13 cellular contexts compared by ENCODE assay signal in genomic region chr17:61947367-61948078, GRCh38. TPM values are rescaled to one million over a fixed set of nuclear protein-coding genes. Genes with fewer than 3 reads are reported as not detected.
DNase-seq lines count a peak whose midpoint lies in the region; ATAC-seq, FAIRE-seq and TF ChIP-seq lines count a peak whose summit lies in the region.
"Had no signal": no experiment of that assay in that cellular context is flagged by ENCODE, and none has a peak within 500 bp of the region (broad histone marks: within the 10 kb centered on the region; RNA-seq: fewer than 3 reads in every experiment).

No MANE protein-coding gene starts in this region.

- no peak for ATAC-seq in GM18505 (IDR thresholded peaks at IDR 0.05; ENCODE audit: unreplicated experiment)
- ATAC-seq: K562 had no signal

- TF ChIP-seq CTCF in LNCaP clone FGC (IDR thresholded peaks at IDR 0.05; ENCODE audit: control insufficient read depth, extremely low read depth, insufficient read depth) (no peak), VCaP (conservative IDR thresholded peaks at IDR 0.05) (no peak), GM13977 (IDR thresholded peaks at IDR 0.05; ENCODE audit: extremely low read depth, insufficient read depth, missing control alignments) (no peak)

- FAIRE-seq in urothelium cell line (lab: Jason Lieb, UNC): peak; percentile 61
- FAIRE-seq: K562 had no signal

- H3K27ac ChIP-seq in VCaP: peak overlapping the region; percentile 31
- H3K27ac ChIP-seq: BLaER1, GM23248 had no signal

- in situ Hi-C loops in GM13977 (cut with MboI; ENCODE audit: low pct_unique_long_range_greater_than_20kb, low sequenced_read_pairs, unreplicated experiment): no loop called here

- H3K4me3 ChIP-seq in LNCaP clone FGC (ENCODE audit: low read depth, low read length): no peak overlapping the region
- H3K4me3 ChIP-seq: BLaER1, GM23248, K562 had no signal

- no peak for TF ChIP-seq POLR2A in GM18505 (IDR thresholded peaks at IDR 0.05; ENCODE audit: borderline replicate concordance, extremely low read depth, insufficient read depth, insufficient read length)

- DNase-seq in Ammon's horn (ENCODE audit: low spot score) (peak; percentile 10), LNCaP clone FGC (ENCODE audit: low read depth) (peak; percentile 57), urothelium cell line (ENCODE audit: low spot score) (no peak), GM13977 (ENCODE audit: low spot score) (no peak), HT-29 (ENCODE audit: low spot score) (no peak)
- DNase-seq: Calu3, DMS 273 treated with DMSO at 0.1 percent for 48 hours, GM23248, H7 had no signal

RNA-seq across cellular contexts. Expression of gene INTS2, which starts 19.7 kb away (rescaled TPM):
- total RNA-seq in HT-29 (2014; rRNA removed; shearing (Covaris generic)): 4.7 and 5.3 TPM in 2 replicates

Comparison
In these comparisons a context has a peak if more than half of its experiments do, and no peak if none do; other contexts are left out.
1. DNase-seq: peak in Ammon's horn (single experiment) and LNCaP clone FGC (single experiment); none in urothelium cell line (single experiment), GM13977 (single experiment) and HT-29 (single experiment).